23 cellular contexts compared by ENCODE assay signal in the genomic region with DNA sequence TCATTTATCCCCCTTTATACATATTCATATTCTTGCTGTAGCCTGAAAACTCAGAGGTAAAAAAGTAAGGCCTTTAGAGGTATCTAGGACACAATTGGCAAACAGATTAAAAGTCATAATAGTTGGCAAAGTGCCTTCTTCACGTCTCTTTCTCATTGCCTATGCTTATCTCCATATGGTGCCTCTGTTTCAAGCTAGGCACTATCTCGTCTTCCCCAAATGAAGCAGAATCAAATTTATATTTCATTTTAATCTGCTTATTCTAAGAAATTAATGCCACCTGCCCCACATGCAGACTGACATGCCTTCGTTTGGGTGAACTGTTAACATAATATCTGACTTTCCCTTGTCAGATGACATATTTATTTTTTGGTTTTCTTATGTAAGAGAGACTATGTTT.
"Had no signal": no experiment of that assay in that cellular context is flagged by ENCODE, and none has a peak within 500 bp of the region (broad histone marks: within the 10 kb centered on the region; RNA-seq: fewer than 3 reads in every experiment).

No MANE protein-coding gene starts in this region.

- DNase-seq: IMR-90, Karpas-422, KG1, MG63, NCI-H1092, NCI-H1417, NCI-H1436 treated with DMSO at 0.1 percent for 48 hours, NCI-H1694, NCI-H187 treated with DMSO at 0.1 percent for 48 hours, NCI-H2029 treated with DMSO at 0.1 percent for 48 hours, NCI-H2107, NCI-H226, NCI-H446, NCI-H510A, NCI-H526 treated with DMSO at 0.1 percent for 48 hours, NCI-H774, Right ventricle myocardium superior, RPMI8226, SIG-M5, T-helper 1 cell, T-helper 17 cell had no signal

- H3K27ac ChIP-seq: SJSA1, SK-N-MC had no signal

- H3K4me1 ChIP-seq: SJSA1 had no signal

- H3K36me3 ChIP-seq: MG63, SJSA1 had no signal

- H3K27me3 ChIP-seq: MG63, SJSA1 had no signal

- H3K9me3 ChIP-seq: MG63, SJSA1 had no signal

- H3K4me3 ChIP-seq: MG63, SJSA1, SK-N-MC had no signal
